ENCODE assay signal across 10 cellular contexts in genomic region chr4:152382057-152382785, GRCh38.
A peak's percentile ranks its signal among the peaks of the same experiment; 100 is the strongest.
DNase-seq lines count a peak whose midpoint lies in the region; ATAC-seq and TF ChIP-seq lines count a peak whose summit lies in the region.
"Had no signal": no experiment of that assay in that cellular context is flagged by ENCODE, and none has a peak within 500 bp of the region (broad histone marks: within the 10 kb centered on the region; RNA-seq: fewer than 3 reads in every experiment).

No MANE protein-coding gene starts in this region.

- H3K27ac Mint-ChIP-seq in CD4-positive, alpha-beta memory T cell, result peak overlapping the region; percentile 11 to 92 (median 88)
- peak overlapping the region; percentile 78 for H3K27ac Mint-ChIP-seq in activated naive CD8-positive, alpha-beta T cell treated with anti-CD3 and anti-CD28 coated beads, Interleukin-2, amount 10 ng/mL, durations not matched to agents 7 days and 5 days
- peak overlapping the region; percentile 41 for H3K27ac Mint-ChIP-seq in mesothelial cell of epicardium
- no peak overlapping the region for H3K27ac Mint-ChIP-seq in stimulated activated naive B cell treated with anti-CD40 and anti-IgM and Interleukin-4, amounts not matched to agents 10 μg/mL and 1 μg/mL and 100 μg/mL, for 72 hours

- no peaks in the 10 kb centered on the region for H3K9me3 Mint-ChIP-seq in CD4-positive, alpha-beta memory T cell
- H3K9me3 Mint-ChIP-seq in activated naive CD8-positive, alpha-beta T cell treated with anti-CD3 and anti-CD28 coated beads, Interleukin-2, amount 10 ng/mL, durations not matched to agents 7 days and 5 days, result no peaks in the 10 kb centered on the region
- no peaks in the 10 kb centered on the region for H3K9me3 Mint-ChIP-seq in mesothelial cell of epicardium
- H3K9me3 Mint-ChIP-seq in stimulated activated naive B cell treated with anti-CD40 and anti-IgM and Interleukin-4, amounts not matched to agents 10 μg/mL and 1 μg/mL and 100 μg/mL, for 72 hours, result peaks cover 0 to 2% of the 10 kb centered on the region in 2 donors

- POLR2A ChIA-PET in CD4-positive, alpha-beta memory T cell (lab: Charles Lee; ENCODE audit: partially characterized antibody), result interaction anchor here (0.6 to 0.9 kb wide), 3 partner anchors 10 to 283 kb away, joined by 3 to 4 read pairs (median 4); no protein-coding TSS in a partner anchor
- POLR2A ChIA-PET in activated naive CD8-positive, alpha-beta T cell treated with anti-CD3 and anti-CD28 coated beads, Interleukin-2, amount 10 ng/mL, durations not matched to agents 7 days and 5 days (lab: Charles Lee), result no interaction called here

- H3K27me3 ChIP-seq in CD4-positive, alpha-beta memory T cell (ENCODE audit: insufficient read depth, low read length), result no peaks in the 10 kb centered on the region

- CTCF ChIA-PET in CD4-positive, alpha-beta memory T cell (lab: Charles Lee; ENCODE audit: partially characterized antibody), result no interaction called here

- H3K4me3 Mint-ChIP-seq in CD4-positive, alpha-beta memory T cell, result peak overlapping the region; percentile 36 to 86 (median 80)
- H3K4me3 Mint-ChIP-seq in activated naive CD8-positive, alpha-beta T cell treated with anti-CD3 and anti-CD28 coated beads, Interleukin-2, amount 10 ng/mL, durations not matched to agents 7 days and 5 days, result peak overlapping the region; percentile 75
- no peak overlapping the region for H3K4me3 Mint-ChIP-seq in mesothelial cell of epicardium
- H3K4me3 Mint-ChIP-seq in stimulated activated naive B cell treated with anti-CD40 and anti-IgM and Interleukin-4, amounts not matched to agents 10 μg/mL and 1 μg/mL and 100 μg/mL, for 72 hours, result no peak overlapping the region

- H3K4me1 ChIP-seq in CD4-positive, alpha-beta memory T cell (ENCODE audit: insufficient read depth, low read length), result peaks cover 11% of the 10 kb centered on the region

- no peaks in the 10 kb centered on the region for H3K36me3 Mint-ChIP-seq in CD4-positive, alpha-beta memory T cell
- H3K36me3 Mint-ChIP-seq in activated naive CD8-positive, alpha-beta T cell treated with anti-CD3 and anti-CD28 coated beads, Interleukin-2, amount 10 ng/mL, durations not matched to agents 7 days and 5 days, result peaks cover 2% of the 10 kb centered on the region
- no peaks in the 10 kb centered on the region for H3K36me3 Mint-ChIP-seq in mesothelial cell of epicardium
- peaks cover 2 to 4% of the 10 kb centered on the region in 2 donors for H3K36me3 Mint-ChIP-seq in stimulated activated naive B cell treated with anti-CD40 and anti-IgM and Interleukin-4, amounts not matched to agents 10 μg/mL and 1 μg/mL and 100 μg/mL, for 72 hours

- no peak for TF ChIP-seq CTCF in mesothelial cell of epicardium (IDR thresholded peaks at IDR 0.05; ENCODE audit: unreplicated experiment)

- peaks cover 17 to 42% (median 24%) of the 10 kb centered on the region in 4 donors for H3K4me1 Mint-ChIP-seq in CD4-positive, alpha-beta memory T cell
- peaks cover 8% of the 10 kb centered on the region for H3K4me1 Mint-ChIP-seq in activated naive CD8-positive, alpha-beta T cell treated with anti-CD3 and anti-CD28 coated beads, Interleukin-2, amount 10 ng/mL, durations not matched to agents 7 days and 5 days
- peaks cover 7% of the 10 kb centered on the region for H3K4me1 Mint-ChIP-seq in mesothelial cell of epicardium
- peaks cover 2 to 15% of the 10 kb centered on the region in 2 donors for H3K4me1 Mint-ChIP-seq in stimulated activated naive B cell treated with anti-CD40 and anti-IgM and Interleukin-4, amounts not matched to agents 10 μg/mL and 1 μg/mL and 100 μg/mL, for 72 hours

- intact Hi-C loops in CD4-positive, alpha-beta memory T cell (cut with micrococcal nuclease), result no loop called here

- peak in 2 of 5 donors; percentile 17 to 20 for DNase-seq in CD4-positive, alpha-beta memory T cell
- DNase-seq in HCEC 1CT, result peak; percentile 6
- DNase-seq in activated naive CD8-positive, alpha-beta T cell treated with anti-CD3 and anti-CD28 coated beads, Interleukin-2, amount 10 ng/mL, durations not matched to agents 7 days and 5 days, result no peak
- DNase-seq in mesothelial cell of epicardium (ENCODE audit: low spot score in 2 of 2, unreplicated experiment in 2 of 2), result no peak
- no peak for DNase-seq in stimulated activated naive B cell treated with anti-CD40 and anti-IgM and Interleukin-4, amounts not matched to agents 10 μg/mL and 1 μg/mL and 100 μg/mL, for 72 hours
- DNase-seq in NCI-H146 treated with DMSO at 0.1 percent for 48 hours (lab: John Stamatoyannopoulos, UW; ENCODE audit: unreplicated experiment), result no peak
- DNase-seq in stimulated activated CD4-positive, alpha-beta T cell treated with anti-CD3 and anti-CD28 coated beads, Interleukin-1b, Interleukin-23, amount 100 ng/mL, for 48 hours, result no peak

- H3K27ac ChIP-seq in CD4-positive, alpha-beta memory T cell (ENCODE audit: low read depth, low read length), result no peak overlapping the region
- H3K27ac ChIP-seq: KMS-11 had no signal

- H3K27me3 Mint-ChIP-seq in CD4-positive, alpha-beta memory T cell, result no peaks in the 10 kb centered on the region
- H3K27me3 Mint-ChIP-seq in activated naive CD8-positive, alpha-beta T cell treated with anti-CD3 and anti-CD28 coated beads, Interleukin-2, amount 10 ng/mL, durations not matched to agents 7 days and 5 days, result no peaks in the 10 kb centered on the region
- no peaks in the 10 kb centered on the region for H3K27me3 Mint-ChIP-seq in mesothelial cell of epicardium (ENCODE audit: low read depth)
- H3K27me3 Mint-ChIP-seq in stimulated activated naive B cell treated with anti-CD40 and anti-IgM and Interleukin-4, amounts not matched to agents 10 μg/mL and 1 μg/mL and 100 μg/mL, for 72 hours, result no peaks in the 10 kb centered on the region

- no peaks in the 10 kb centered on the region for H3K36me3 ChIP-seq in CD4-positive, alpha-beta memory T cell (ENCODE audit: insufficient read depth, low read length)

- no peak for ATAC-seq in activated naive CD8-positive, alpha-beta T cell treated with anti-CD3 and anti-CD28 coated beads, Interleukin-2, amount 10 ng/mL, durations not matched to agents 7 days and 5 days (ENCODE audit: low read depth)
- no peak for ATAC-seq in stimulated activated naive B cell treated with anti-CD40 and anti-IgM and Interleukin-4, amounts not matched to agents 10 μg/mL and 1 μg/mL and 100 μg/mL, for 72 hours (replicated peaks)
- ATAC-seq in GM19395 (IDR thresholded peaks at IDR 0.05; ENCODE audit: unreplicated experiment), result no peak

- H3K9me3 ChIP-seq in CD4-positive, alpha-beta memory T cell (ENCODE audit: control insufficient read depth in 1 of 2, low read length in 2 of 2), result no peaks in the 10 kb centered on the region

- H3K4me3 ChIP-seq in CD4-positive, alpha-beta memory T cell (ENCODE audit: low read length in 2 of 2), result no peak overlapping the region
- H3K4me3 ChIP-seq: lung had no signal

Comparison
In these comparisons a context has a peak if more than half of its experiments do, and no peak if none do; other contexts are left out.
1. H3K4me3 Mint-ChIP-seq: peak in CD4-positive, alpha-beta memory T cell (8 of 8) and activated naive CD8-positive, alpha-beta T cell treated with anti-CD3 and anti-CD28 coated beads, Interleukin-2, amount 10 ng/mL, durations not matched to agents 7 days and 5 days (single experiment); none in mesothelial cell of epicardium (single experiment) and stimulated activated naive B cell treated with anti-CD40 and anti-IgM and Interleukin-4, amounts not matched to agents 10 μg/mL and 1 μg/mL and 100 μg/mL, for 72 hours (0 of 2).